Comparison of ENCODE assay signal across 8 cellular contexts in genomic region chr16:29729116-29729521, GRCh38. TPM values are rescaled to one million over a fixed set of nuclear protein-coding genes. Genes with fewer than 3 reads are reported as not detected.
A peak's percentile ranks its signal among the peaks of the same experiment; 100 is the strongest.
DNase-seq lines count a peak whose midpoint lies in the region; ATAC-seq and TF ChIP-seq lines count a peak whose summit lies in the region.

No MANE protein-coding gene starts in this region.

- TF ChIP-seq CTCF in RWPE1 (conservative IDR thresholded peaks at IDR 0.05; ENCODE audit: low read depth) = peak; percentile 60
- TF ChIP-seq CTCF in foreskin fibroblast (IDR thresholded peaks at IDR 0.05; ENCODE audit: low read depth, low read length) = peak; percentile 69

- H3K4me3 ChIP-seq in foreskin fibroblast (ENCODE audit: low read depth in 1 of 2, low read length in 2 of 2) = no peak overlapping the region

- no peak for ATAC-seq in HG02852 (IDR thresholded peaks at IDR 0.05; ENCODE audit: unreplicated experiment)

- DNase-seq in CD1c-positive myeloid dendritic cell (ENCODE audit: extremely low spot score) (peak; percentile 32), HK-2 (ENCODE audit: unreplicated experiment) (peak; percentile 5), RWPE1 (ENCODE audit: low spot score) (peak; percentile 60), foreskin fibroblast (peak; percentile 30 to 73), renal cortical epithelial cell (ENCODE audit: low read depth) (peak; percentile 48), NCI-H2029 treated with DMSO at 0.1 percent for 48 hours (lab: John Stamatoyannopoulos, UW) (no peak), ureter (ENCODE audit: low spot score) (no peak)

- CTCF ChIA-PET in RWPE1 (lab: Yijun Ruan, JAX) = interaction anchor here (0.5 to 1.7 kb wide), 10 partner anchors 10 to 235 kb away, joined by 3 to 7 read pairs (median 4); no protein-coding TSS in a partner anchor

- no peak overlapping the region for H3K27ac ChIP-seq in RWPE1

- POLR2A ChIA-PET in RWPE1 (lab: Yijun Ruan, JAX; ENCODE audit: low non-redundant PET) = no interaction called here

RNA-seq across cellular contexts. Expression of gene C16orf54, which starts 16.7 kb away (rescaled TPM):
- total RNA-seq in renal cortical epithelial cell = not detected in 2 replicates
- total RNA-seq in ureter = 1.6 TPM

RNA-seq across cellular contexts. Expression of gene ZG16, which starts 48.9 kb away (rescaled TPM):
- total RNA-seq in renal cortical epithelial cell (not detected in 2 replicates), ureter (not detected)

RNA-seq across cellular contexts. Expression of gene QPRT, which starts 50.1 kb away (rescaled TPM):
- total RNA-seq in renal cortical epithelial cell (119 and 258 TPM in 2 replicates), ureter (24.7 TPM)

Comparison
In these comparisons a context has a peak if more than half of its experiments do, and no peak if none do; other contexts are left out.
1. DNase-seq: peak in CD1c-positive myeloid dendritic cell (single experiment), HK-2 (single experiment), RWPE1 (single experiment), foreskin fibroblast (2 of 2) and renal cortical epithelial cell (single experiment); none in NCI-H2029 treated with DMSO at 0.1 percent for 48 hours (single experiment) and ureter (single experiment).